Comparison of ENCODE assay signal across 17 cellular contexts in genomic region chr2:70204452-70204851, GRCh38.
"Had no signal": no experiment of that assay in that cellular context is flagged by ENCODE, and none has a peak within 500 bp of the region (broad histone marks: within the 10 kb centered on the region; RNA-seq: fewer than 3 reads in every experiment).

No MANE protein-coding gene starts in this region.

- DNase-seq: KBM-7, MV-4-11, NCI-H1048, NCI-H1105, NCI-H1417, NCI-H1436 treated with DMSO at 0.1 percent for 48 hours, NCI-H1694, NCI-H187 treated with DMSO at 0.1 percent for 48 hours, NCI-H2029 treated with DMSO at 0.1 percent for 48 hours, NCI-H345, NCI-H446 treated with DMSO at 0.1 percent for 48 hours, NCI-H510A treated with DMSO at 0.1 percent for 48 hours, NCI-H526, SHP77 had no signal

- ATAC-seq: Panc1 had no signal

- H3K27ac ChIP-seq: HL-60, RWPE1 had no signal
